ENCODE assay signal across 1 cellular context in the genomic region with DNA sequence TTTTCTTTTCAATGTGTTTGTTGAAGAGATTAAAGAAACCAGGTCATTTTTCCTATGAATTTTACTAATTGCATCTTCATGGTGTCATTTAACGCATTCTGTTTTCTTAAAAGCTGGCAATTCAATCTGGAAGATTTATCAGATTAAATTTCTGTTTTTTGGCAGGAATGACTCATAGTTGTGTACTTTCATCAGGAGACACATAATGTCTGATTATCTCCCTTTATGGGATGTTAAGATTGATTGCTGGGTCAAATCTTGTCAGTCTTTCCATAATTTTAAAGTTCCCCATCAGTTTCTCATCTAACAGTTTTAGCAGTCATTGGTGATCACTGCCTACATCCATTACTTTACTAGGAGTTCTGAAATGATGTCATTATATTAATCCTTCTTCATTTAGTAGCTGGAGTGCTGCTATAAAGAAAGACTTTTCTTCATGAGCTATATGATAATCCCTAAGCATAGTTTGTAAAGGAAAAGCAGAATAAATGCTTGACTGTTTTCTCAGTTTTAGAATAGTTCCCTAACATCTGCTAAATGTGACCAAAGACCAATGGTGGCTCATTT.
TF ChIP-seq lines count a peak whose summit lies in the region.

No MANE protein-coding gene starts in this region.

TF ChIP-seq in HEK293, 187 proteins besides CTCF, POLR2A, EP300 and RAD21 (continued from another document and continues in another):
- TF ChIP-seq, protein P1, sequence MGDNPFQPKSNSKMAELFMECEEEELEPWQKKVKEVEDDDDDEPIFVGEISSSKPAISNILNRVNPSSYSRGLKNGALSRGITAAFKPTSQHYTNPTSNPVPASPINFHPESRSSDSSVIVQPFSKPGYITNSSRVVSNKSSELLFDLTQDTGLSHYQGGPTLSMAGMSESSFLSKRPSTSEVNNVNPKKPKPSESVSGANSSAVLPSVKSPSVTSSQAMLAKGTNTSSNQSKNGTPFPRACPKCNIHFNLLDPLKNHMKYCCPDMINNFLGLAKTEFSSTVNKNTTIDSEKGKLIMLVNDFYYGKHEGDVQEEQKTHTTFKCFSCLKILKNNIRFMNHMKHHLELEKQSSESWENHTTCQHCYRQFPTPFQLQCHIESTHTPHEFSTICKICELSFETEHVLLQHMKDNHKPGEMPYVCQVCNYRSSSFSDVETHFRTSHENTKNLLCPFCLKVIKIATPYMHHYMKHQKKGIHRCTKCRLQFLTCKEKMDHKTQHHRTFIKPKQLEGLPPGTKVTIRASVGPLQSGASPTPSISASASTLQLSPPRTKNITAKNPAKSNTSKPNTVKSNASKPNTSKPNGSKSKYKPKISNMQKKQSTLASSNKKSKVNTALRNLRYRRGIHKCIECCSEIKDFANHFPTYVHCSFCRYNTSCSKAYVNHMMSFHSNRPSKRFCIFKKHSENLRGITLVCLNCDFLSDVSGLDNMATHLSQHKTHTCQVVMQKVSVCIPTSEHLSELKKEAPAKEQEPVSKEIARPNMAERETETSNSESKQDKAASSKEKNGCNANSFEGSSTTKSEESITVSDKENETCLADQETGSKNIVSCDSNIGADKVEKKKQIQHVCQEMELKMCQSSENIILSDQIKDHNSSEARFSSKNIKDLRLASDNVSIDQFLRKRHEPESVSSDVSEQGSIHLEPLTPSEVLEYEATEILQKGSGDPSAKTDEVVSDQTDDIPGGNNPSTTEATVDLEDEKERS (tag by site-specific recombination; IDR thresholded peaks at IDR 0.05), result no peak
- TF ChIP-seq, protein P2, sequence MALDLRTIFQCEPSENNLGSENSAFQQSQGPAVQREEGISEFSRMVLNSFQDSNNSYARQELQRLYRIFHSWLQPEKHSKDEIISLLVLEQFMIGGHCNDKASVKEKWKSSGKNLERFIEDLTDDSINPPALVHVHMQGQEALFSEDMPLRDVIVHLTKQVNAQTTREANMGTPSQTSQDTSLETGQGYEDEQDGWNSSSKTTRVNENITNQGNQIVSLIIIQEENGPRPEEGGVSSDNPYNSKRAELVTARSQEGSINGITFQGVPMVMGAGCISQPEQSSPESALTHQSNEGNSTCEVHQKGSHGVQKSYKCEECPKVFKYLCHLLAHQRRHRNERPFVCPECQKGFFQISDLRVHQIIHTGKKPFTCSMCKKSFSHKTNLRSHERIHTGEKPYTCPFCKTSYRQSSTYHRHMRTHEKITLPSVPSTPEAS (tag by site-specific recombination; IDR thresholded peaks at IDR 0.05), result no peak
- TF ChIP-seq ZNF221 (tag by site-specific recombination; IDR thresholded peaks at IDR 0.05; ENCODE audit: borderline replicate concordance), result no peak
- TF ChIP-seq ZNF24 (tag by site-specific recombination; IDR thresholded peaks at IDR 0.05), result no peak
- TF ChIP-seq ZNF248 (tag by site-specific recombination; IDR thresholded peaks at IDR 0.05), result no peak
- no peak for TF ChIP-seq ZNF26 (tag by site-specific recombination; IDR thresholded peaks at IDR 0.05)
- peak; percentile 83 for TF ChIP-seq BCL11B (tag by site-specific recombination; IDR thresholded peaks at IDR 0.05; ENCODE audit: low read depth)
- TF ChIP-seq ZNF701 (tag by site-specific recombination; IDR thresholded peaks at IDR 0.05), result no peak
- TF ChIP-seq, protein P3, sequence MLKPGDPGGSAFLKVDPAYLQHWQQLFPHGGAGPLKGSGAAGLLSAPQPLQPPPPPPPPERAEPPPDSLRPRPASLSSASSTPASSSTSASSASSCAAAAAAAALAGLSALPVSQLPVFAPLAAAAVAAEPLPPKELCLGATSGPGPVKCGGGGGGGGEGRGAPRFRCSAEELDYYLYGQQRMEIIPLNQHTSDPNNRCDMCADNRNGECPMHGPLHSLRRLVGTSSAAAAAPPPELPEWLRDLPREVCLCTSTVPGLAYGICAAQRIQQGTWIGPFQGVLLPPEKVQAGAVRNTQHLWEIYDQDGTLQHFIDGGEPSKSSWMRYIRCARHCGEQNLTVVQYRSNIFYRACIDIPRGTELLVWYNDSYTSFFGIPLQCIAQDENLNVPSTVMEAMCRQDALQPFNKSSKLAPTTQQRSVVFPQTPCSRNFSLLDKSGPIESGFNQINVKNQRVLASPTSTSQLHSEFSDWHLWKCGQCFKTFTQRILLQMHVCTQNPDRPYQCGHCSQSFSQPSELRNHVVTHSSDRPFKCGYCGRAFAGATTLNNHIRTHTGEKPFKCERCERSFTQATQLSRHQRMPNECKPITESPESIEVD (tag by site-specific recombination; IDR thresholded peaks at IDR 0.05), result peak; percentile 96
- TF ChIP-seq ZNF10 (tag by site-specific recombination; IDR thresholded peaks at IDR 0.05), result peak; percentile 78
- no peak for TF ChIP-seq ZNF223 (tag by site-specific recombination; IDR thresholded peaks at IDR 0.05)
- TF ChIP-seq ZNF211 (tag by site-specific recombination; IDR thresholded peaks at IDR 0.05; ENCODE audit: low read depth), result no peak
- no peak for TF ChIP-seq REPIN1 (tag by site-specific recombination; IDR thresholded peaks at IDR 0.05; ENCODE audit: low read depth)
- TF ChIP-seq ZNF175 (tag by site-specific recombination; IDR thresholded peaks at IDR 0.05), result no peak
- no peak for TF ChIP-seq ELK4 (IDR thresholded peaks at IDR 0.05; ENCODE audit: borderline replicate concordance, low read depth, low read length)
- no peak for TF ChIP-seq ZNF121 (tag by site-specific recombination; IDR thresholded peaks at IDR 0.05)
- TF ChIP-seq ZNF692 (tag by site-specific recombination; IDR thresholded peaks at IDR 0.05), result 0 out of 2 replicates have a peak, but pooled peaks have one; percentile 19
- TF ChIP-seq ZBTB17 (tag by site-specific recombination; IDR thresholded peaks at IDR 0.05), result no peak; the same call in 1 of the 2 replicates
- no peak for TF ChIP-seq ZNF341 (tag by site-specific recombination; IDR thresholded peaks at IDR 0.05; ENCODE audit: low read depth)
- TF ChIP-seq ZNF157 (tag by site-specific recombination; IDR thresholded peaks at IDR 0.05), result no peak
- no peak for TF ChIP-seq ZNF561 (tag by site-specific recombination; IDR thresholded peaks at IDR 0.05; ENCODE audit: borderline replicate concordance)
- no peak for TF ChIP-seq ZNF391 (tag by site-specific recombination; IDR thresholded peaks at IDR 0.05; ENCODE audit: borderline replicate concordance, low read depth)
- TF ChIP-seq, protein P4, sequence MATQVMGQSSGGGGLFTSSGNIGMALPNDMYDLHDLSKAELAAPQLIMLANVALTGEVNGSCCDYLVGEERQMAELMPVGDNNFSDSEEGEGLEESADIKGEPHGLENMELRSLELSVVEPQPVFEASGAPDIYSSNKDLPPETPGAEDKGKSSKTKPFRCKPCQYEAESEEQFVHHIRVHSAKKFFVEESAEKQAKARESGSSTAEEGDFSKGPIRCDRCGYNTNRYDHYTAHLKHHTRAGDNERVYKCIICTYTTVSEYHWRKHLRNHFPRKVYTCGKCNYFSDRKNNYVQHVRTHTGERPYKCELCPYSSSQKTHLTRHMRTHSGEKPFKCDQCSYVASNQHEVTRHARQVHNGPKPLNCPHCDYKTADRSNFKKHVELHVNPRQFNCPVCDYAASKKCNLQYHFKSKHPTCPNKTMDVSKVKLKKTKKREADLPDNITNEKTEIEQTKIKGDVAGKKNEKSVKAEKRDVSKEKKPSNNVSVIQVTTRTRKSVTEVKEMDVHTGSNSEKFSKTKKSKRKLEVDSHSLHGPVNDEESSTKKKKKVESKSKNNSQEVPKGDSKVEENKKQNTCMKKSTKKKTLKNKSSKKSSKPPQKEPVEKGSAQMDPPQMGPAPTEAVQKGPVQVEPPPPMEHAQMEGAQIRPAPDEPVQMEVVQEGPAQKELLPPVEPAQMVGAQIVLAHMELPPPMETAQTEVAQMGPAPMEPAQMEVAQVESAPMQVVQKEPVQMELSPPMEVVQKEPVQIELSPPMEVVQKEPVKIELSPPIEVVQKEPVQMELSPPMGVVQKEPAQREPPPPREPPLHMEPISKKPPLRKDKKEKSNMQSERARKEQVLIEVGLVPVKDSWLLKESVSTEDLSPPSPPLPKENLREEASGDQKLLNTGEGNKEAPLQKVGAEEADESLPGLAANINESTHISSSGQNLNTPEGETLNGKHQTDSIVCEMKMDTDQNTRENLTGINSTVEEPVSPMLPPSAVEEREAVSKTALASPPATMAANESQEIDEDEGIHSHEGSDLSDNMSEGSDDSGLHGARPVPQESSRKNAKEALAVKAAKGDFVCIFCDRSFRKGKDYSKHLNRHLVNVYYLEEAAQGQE (tag by site-specific recombination; IDR thresholded peaks at IDR 0.05), result no peak
- TF ChIP-seq ZFP37 (tag by site-specific recombination; IDR thresholded peaks at IDR 0.05), result no peak
- no peak for TF ChIP-seq MEIS1 (CRISPR knock-in tag; IDR thresholded peaks at IDR 0.05; ENCODE audit: borderline replicate concordance)
- TF ChIP-seq, protein P5, sequence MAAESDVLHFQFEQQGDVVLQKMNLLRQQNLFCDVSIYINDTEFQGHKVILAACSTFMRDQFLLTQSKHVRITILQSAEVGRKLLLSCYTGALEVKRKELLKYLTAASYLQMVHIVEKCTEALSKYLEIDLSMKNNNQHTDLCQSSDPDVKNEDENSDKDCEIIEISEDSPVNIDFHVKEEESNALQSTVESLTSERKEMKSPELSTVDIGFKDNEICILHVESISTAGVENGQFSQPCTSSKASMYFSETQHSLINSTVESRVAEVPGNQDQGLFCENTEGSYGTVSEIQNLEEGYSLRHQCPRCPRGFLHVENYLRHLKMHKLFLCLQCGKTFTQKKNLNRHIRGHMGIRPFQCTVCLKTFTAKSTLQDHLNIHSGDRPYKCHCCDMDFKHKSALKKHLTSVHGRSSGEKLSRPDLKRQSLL (tag by site-specific recombination; IDR thresholded peaks at IDR 0.05), result no peak
- TF ChIP-seq SETDB1 (IDR thresholded peaks at IDR 0.05; ENCODE audit: insufficient read length, low read length), result no peak
- TF ChIP-seq ZNF114 (tag by site-specific recombination; IDR thresholded peaks at IDR 0.05), result no peak
- peak; percentile 96 for TF ChIP-seq ZEB2 (tag by site-specific recombination; IDR thresholded peaks at IDR 0.05)
- TF ChIP-seq ZNF146 (tag by site-specific recombination; IDR thresholded peaks at IDR 0.05), result no peak
- no peak for TF ChIP-seq ZNF239 (tag by site-specific recombination; IDR thresholded peaks at IDR 0.05)
- no peak for TF ChIP-seq ZBTB7A (tag by site-specific recombination; IDR thresholded peaks at IDR 0.05; ENCODE audit: low read depth)
- no peak for TF ChIP-seq ZNF654 (tag by site-specific recombination; IDR thresholded peaks at IDR 0.05; ENCODE audit: low read depth)
- no peak for TF ChIP-seq PRDM4 (tag by site-specific recombination; IDR thresholded peaks at IDR 0.05)
- TF ChIP-seq GFI1B (tag by site-specific recombination; IDR thresholded peaks at IDR 0.05), result peak; percentile 97
- peak; percentile 39; the same call in 1 of the 2 replicates for TF ChIP-seq SP3 (tag by site-specific recombination; IDR thresholded peaks at IDR 0.05)
- TF ChIP-seq, protein P6, sequence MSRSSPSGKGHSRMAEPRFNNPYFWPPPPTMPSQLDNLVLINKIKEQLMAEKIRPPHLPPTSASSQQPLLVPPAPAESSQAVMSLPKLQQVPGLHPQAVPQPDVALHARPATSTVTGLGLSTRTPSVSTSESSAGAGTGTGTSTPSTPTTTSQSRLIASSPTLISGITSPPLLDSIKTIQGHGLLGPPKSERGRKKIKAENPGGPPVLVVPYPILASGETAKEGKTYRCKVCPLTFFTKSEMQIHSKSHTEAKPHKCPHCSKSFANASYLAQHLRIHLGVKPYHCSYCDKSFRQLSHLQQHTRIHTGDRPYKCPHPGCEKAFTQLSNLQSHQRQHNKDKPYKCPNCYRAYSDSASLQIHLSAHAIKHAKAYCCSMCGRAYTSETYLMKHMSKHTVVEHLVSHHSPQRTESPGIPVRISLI (tag by site-specific recombination; IDR thresholded peaks at IDR 0.05), result 0 out of 2 replicates have a peak, but pooled peaks have one; percentile 15
